8 cellular contexts compared by ENCODE assay signal in the genomic region with DNA sequence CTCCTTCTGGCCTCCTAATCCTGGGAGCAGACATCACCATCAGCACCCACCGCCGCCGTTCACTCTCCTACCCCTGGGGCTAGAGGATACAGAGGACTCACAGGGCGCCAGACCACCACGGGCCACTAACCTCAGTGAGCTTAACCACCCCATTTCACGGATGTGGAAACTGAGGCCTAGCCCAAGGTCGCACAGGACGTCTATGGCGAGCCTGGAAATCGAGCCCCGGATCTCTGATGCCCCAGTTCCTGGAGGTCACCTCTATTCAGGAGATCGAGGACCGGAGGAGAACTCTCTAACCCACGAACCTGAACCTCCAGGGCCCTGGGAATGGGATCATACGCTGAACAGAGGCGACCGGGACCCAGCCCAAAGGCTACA. TPM values are rescaled to one million over a fixed set of nuclear protein-coding genes. Genes with fewer than 3 reads are reported as not detected.
A peak's percentile ranks its signal among the peaks of the same experiment; 100 is the strongest.
DNase-seq lines count a peak whose midpoint lies in the region; ATAC-seq and TF ChIP-seq lines count a peak whose summit lies in the region.

No MANE protein-coding gene starts in this region.

- DNase-seq in SJCRH30 (no peak), esophagus muscularis mucosa (ENCODE audit: extremely low spot score) (no peak), ovary (peak in 2 of 5 donors; percentile 23 to 44), AG20443 (ENCODE audit: low spot score) (no peak), T-helper 9 cell (no peak), amniotic stem cell (lab: John Stamatoyannopoulos, UW) (no peak)

- H3K27ac ChIP-seq in SJCRH30 (peak overlapping the region; percentile 65), esophagus muscularis mucosa (replicated peaks in 1 of 4) (peak overlapping the region; percentile 65 to 75 (median 70)), ovary (no peak overlapping the region)

- ATAC-seq in GM19351 (IDR thresholded peaks at IDR 0.05; ENCODE audit: unreplicated experiment) (peak; percentile 6), HG02840 (IDR thresholded peaks at IDR 0.05; ENCODE audit: low FRiP score, unreplicated experiment) (no peak)

- H3K4me1 ChIP-seq in SJCRH30 (peaks cover 5% of the 10 kb centered on the region), esophagus muscularis mucosa (peaks cover 13 to 23% (median 21%) of the 10 kb centered on the region in 4 donors), ovary (ENCODE audit: insufficient read depth) (peaks cover 4% of the 10 kb centered on the region)

- H3K36me3 ChIP-seq in SJCRH30 (peaks cover 7% of the 10 kb centered on the region; the same call in 1 of the 2 replicates), esophagus muscularis mucosa (peaks cover 0 to 19% (median 12%) of the 10 kb centered on the region in 4 donors), ovary (no peaks in the 10 kb centered on the region)

- 0% methylated on average over 3 of the region's 17 CpGs for WGBS in esophagus muscularis mucosa
- WGBS in ovary, 3 donors: 1 to 2% (median 1%) methylated on average over 16 to 17 of the region's 17 CpGs

- no peaks in the 10 kb centered on the region for H3K9me3 ChIP-seq in SJCRH30 (replicated peaks)
- no peaks in the 10 kb centered on the region for H3K9me3 ChIP-seq in esophagus muscularis mucosa
- no peaks in the 10 kb centered on the region for H3K9me3 ChIP-seq in ovary

- H3K27me3 ChIP-seq in SJCRH30 (no peaks in the 10 kb centered on the region), esophagus muscularis mucosa (no peaks in the 10 kb centered on the region), ovary (no peaks in the 10 kb centered on the region)

- TF ChIP-seq POLR2A in esophagus muscularis mucosa (IDR thresholded peaks at IDR 0.05; ENCODE audit: low read depth) (no peak), ovary (IDR thresholded peaks at IDR 0.05) (no peak)

- intact Hi-C loops in esophagus muscularis mucosa (cut with DNase I): no loop called here
- intact Hi-C loops in ovary (cut with DNase I): loop anchor here in 1 of 4 donors (2.0 kb wide), 1 partner anchor 29 kb away; no protein-coding TSS in a partner anchor

- TF ChIP-seq EP300 in esophagus muscularis mucosa (IDR thresholded peaks at IDR 0.05) (no peak), ovary (IDR thresholded peaks at IDR 0.05) (no peak)

- TF ChIP-seq CTCF in esophagus muscularis mucosa (IDR thresholded peaks at IDR 0.05) (no peak), ovary (IDR thresholded peaks at IDR 0.05) (no peak)

- H3K4me3 ChIP-seq in SJCRH30: peak overlapping the region; percentile 80
- peak overlapping the region; percentile 57 to 80 (median 69) for H3K4me3 ChIP-seq in esophagus muscularis mucosa
- peak overlapping the region; percentile 63 for H3K4me3 ChIP-seq in ovary

RNA-seq across cellular contexts. Expression of gene TIMM10, which starts 0.3 kb away (rescaled TPM):
- total RNA-seq in SJCRH30 (2014; rRNA removed; shearing (Covaris generic)): 93.2 and 147 TPM in 2 replicates
- total RNA-seq in esophagus muscularis mucosa: 10 to 100 TPM; 41.9 to 49.1 (median 43.1) TPM
- 10 to 100 TPM; 23.4 to 42.0 (median 38.0) TPM for total RNA-seq in ovary
- polyA plus RNA-seq in ovary: 10 to 100 TPM; 32.0 to 36.2 TPM

RNA-seq across cellular contexts. Expression of gene SMTNL1, which starts 7.2 kb away (rescaled TPM):
- total RNA-seq in SJCRH30 (2014; rRNA removed; shearing (Covaris generic)): 4.5 and 5.6 TPM in 2 replicates
- not detected for total RNA-seq in esophagus muscularis mucosa
- total RNA-seq in ovary: not detected
- not detected for polyA plus RNA-seq in ovary

RNA-seq across cellular contexts. Expression of gene SLC43A1, which starts 14.7 kb away (rescaled TPM):
- 8.8 and 9.5 TPM in 2 replicates for total RNA-seq in SJCRH30 (2014; rRNA removed; shearing (Covaris generic))
- total RNA-seq in esophagus muscularis mucosa (10 to 100 TPM; 17.7 to 33.2 (median 23.5) TPM), ovary (10 to 100 TPM; 11.5 to 23.5 (median 18.6) TPM)
- polyA plus RNA-seq in ovary: 10 to 100 TPM; 14.8 to 30.4 TPM

RNA-seq across cellular contexts. Expression of gene UBE2L6, which starts 37.3 kb away (rescaled TPM):
- 36.9 and 39.9 TPM in 2 replicates for total RNA-seq in SJCRH30 (2014; rRNA removed; shearing (Covaris generic))
- 10 to 100 TPM; 15.8 to 40.3 (median 32.8) TPM for total RNA-seq in esophagus muscularis mucosa
- 10 to 100 TPM; 27.2 to 71.0 (median 59.7) TPM for total RNA-seq in ovary
- polyA plus RNA-seq in ovary: 100 to 1,000 TPM in 1 of 2 donors, 10 to 100 TPM in 1; 51.1 to 114 TPM

Comparison
In these comparisons a context has a peak if more than half of its experiments do, and no peak if none do; other contexts are left out.
1. H3K27ac ChIP-seq: peak in SJCRH30 (single experiment) and esophagus muscularis mucosa (4 of 4); none in ovary (0 of 2).
2. Peak in every context shown above with its lines, with median percentiles within 50 percentile points of each other: H3K4me3 ChIP-seq.